Comparison of ENCODE assay signal across 10 cellular contexts in genomic region chr6:156515242-156515641, GRCh38.
"Had no signal": no experiment of that assay in that cellular context is flagged by ENCODE, and none has a peak within 500 bp of the region (broad histone marks: within the 10 kb centered on the region; RNA-seq: fewer than 3 reads in every experiment).

No MANE protein-coding gene starts in this region.

- H3K4me1 ChIP-seq: HAP-1 had no signal

- H3K4me1 Mint-ChIP-seq: GM23338 had no signal

- DNase-seq: H7, HFFc6, Karpas-422, KBM-7 had no signal

- FAIRE-seq: HTR-8/SVneo had no signal

- H3K27ac Mint-ChIP-seq: GM23338, HFFc6 had no signal

- H3K9me3 ChIP-seq: HAP-1 had no signal

- H3K27ac ChIP-seq: HL-60, KMS-11 had no signal

- H3K36me3 ChIP-seq: HAP-1 had no signal

- H3K4me3 ChIP-seq: GM23338, HAP-1 had no signal

- H3K4me3 Mint-ChIP-seq: GM23338, HFFc6 had no signal

- H2AFZ ChIP-seq: GM23338 had no signal

- H3K9ac ChIP-seq: KMS-11 had no signal

- H3K4me2 ChIP-seq: GM23338, KMS-11 had no signal

- ATAC-seq: GM23338, HCT116 had no signal
